ENCODE assay signal across 1 cellular context in genomic region chr11:125111341-125112234, GRCh38.
TF ChIP-seq lines count a peak whose summit lies in the region.

TMEM218 (minus strand) TSS chr11:125111626; CDS start chr11:125102241, 9,385 bp downstream.

TF ChIP-seq in HepG2, 621 proteins besides CTCF, POLR2A, EP300 and RAD21 (continued from another document and continues in another):
- peak; percentile 47; the same call in 1 of the 2 replicates for TF ChIP-seq ZFP91 (CRISPR knock-in tag; IDR thresholded peaks at IDR 0.05; ENCODE audit: borderline replicate concordance)
- no peak for TF ChIP-seq SMAD1 (CRISPR knock-in tag; IDR thresholded peaks at IDR 0.05; ENCODE audit: borderline replicate concordance, low read depth)
- TF ChIP-seq BATF2 (CRISPR knock-in tag; IDR thresholded peaks at IDR 0.05) = no peak
- peak; percentile 56 for TF ChIP-seq PAXIP1 (CRISPR knock-in tag; conservative IDR thresholded peaks at IDR 0.05)
- TF ChIP-seq ZNF350 (CRISPR knock-in tag; IDR thresholded peaks at IDR 0.05; ENCODE audit: borderline replicate concordance, low read depth) = peak; percentile 40; the same call in 1 of the 2 replicates
- peak; percentile 93 for TF ChIP-seq RFXAP (CRISPR knock-in tag; IDR thresholded peaks at IDR 0.05; ENCODE audit: borderline replicate concordance)
- TF ChIP-seq PATZ1 (CRISPR knock-in tag; IDR thresholded peaks at IDR 0.05) = peak; percentile 69; the same call in 1 of the 2 replicates
- TF ChIP-seq ZKSCAN8 (CRISPR knock-in tag; IDR thresholded peaks at IDR 0.05; ENCODE audit: borderline replicate concordance) = no peak
- no peak for TF ChIP-seq NFATC3 (CRISPR knock-in tag; IDR thresholded peaks at IDR 0.05)
- no peak for TF ChIP-seq ZNF232 (CRISPR knock-in tag; IDR thresholded peaks at IDR 0.05; ENCODE audit: borderline replicate concordance)
- TF ChIP-seq CERS6 (CRISPR knock-in tag; IDR thresholded peaks at IDR 0.05) = no peak
- no peak for TF ChIP-seq ZFP90 (CRISPR knock-in tag; IDR thresholded peaks at IDR 0.05; ENCODE audit: borderline replicate concordance)
- TF ChIP-seq MED8 (CRISPR knock-in tag; IDR thresholded peaks at IDR 0.05; ENCODE audit: insufficient replicate concordance) = no peak
- TF ChIP-seq ZEB1 (IDR thresholded peaks at IDR 0.05; ENCODE audit: insufficient replicate concordance, low read depth) = no peak
- TF ChIP-seq SP2 (CRISPR knock-in tag; IDR thresholded peaks at IDR 0.05) = peak; percentile 96
- peak; percentile 64; the same call in 1 of the 2 replicates for TF ChIP-seq ARID4A (CRISPR knock-in tag; IDR thresholded peaks at IDR 0.05; ENCODE audit: borderline replicate concordance)
- TF ChIP-seq RERE (CRISPR knock-in tag; IDR thresholded peaks at IDR 0.05; ENCODE audit: low read depth) = no peak
- no peak; the same call in 1 of the 2 replicates for TF ChIP-seq IKZF5 (CRISPR knock-in tag; IDR thresholded peaks at IDR 0.05)
- TF ChIP-seq ZNF619 (CRISPR knock-in tag; IDR thresholded peaks at IDR 0.05) = 0 out of 2 replicates have a peak, but pooled peaks have one; percentile 40
- TF ChIP-seq ZNF772 (CRISPR knock-in tag; IDR thresholded peaks at IDR 0.05) = no peak; the same call in 1 of the 2 replicates
- TF ChIP-seq HBP1 (CRISPR knock-in tag; IDR thresholded peaks at IDR 0.05; ENCODE audit: low read depth) = peak; percentile 55; the same call in 1 of the 2 replicates
- TF ChIP-seq ZNF160 (CRISPR knock-in tag; IDR thresholded peaks at IDR 0.05) = no peak
- 0 out of 2 replicates have a peak, but pooled peaks have one; percentile 28 for TF ChIP-seq NFE2 (CRISPR knock-in tag; IDR thresholded peaks at IDR 0.05)
- no peak for TF ChIP-seq ZNF567 (CRISPR knock-in tag; IDR thresholded peaks at IDR 0.05; ENCODE audit: borderline replicate concordance)
- peak; percentile 54; the same call in 1 of the 2 replicates for TF ChIP-seq MAZ (IDR thresholded peaks at IDR 0.05; ENCODE audit: borderline replicate concordance, low read depth, low read length)
- TF ChIP-seq MAZ (CRISPR knock-in tag; IDR thresholded peaks at IDR 0.05; ENCODE audit: low read depth) = peak; percentile 44
- TF ChIP-seq ZNF704 (CRISPR knock-in tag; IDR thresholded peaks at IDR 0.05; ENCODE audit: borderline replicate concordance) = no peak
- peak; percentile 81 for TF ChIP-seq CREM (IDR thresholded peaks at IDR 0.05)
- TF ChIP-seq CREM (CRISPR knock-in tag; IDR thresholded peaks at IDR 0.05) = no peak
- 0 out of 2 replicates have a peak, but pooled peaks have one; percentile 11 for TF ChIP-seq ZNF790 (CRISPR knock-in tag; IDR thresholded peaks at IDR 0.05; ENCODE audit: borderline replicate concordance)
- 0 out of 2 replicates have a peak, but pooled peaks have one; percentile 42 for TF ChIP-seq GLI4 (CRISPR knock-in tag; IDR thresholded peaks at IDR 0.05; ENCODE audit: borderline replicate concordance)
- no peak for TF ChIP-seq ZNF263 (CRISPR knock-in tag; IDR thresholded peaks at IDR 0.05)
